ENCODE assay signal across 8 cellular contexts in genomic region chr22:41445171-41446056, GRCh38. TPM values are rescaled to one million over a fixed set of nuclear protein-coding genes. Genes with fewer than 3 reads are reported as not detected.
DNase-seq lines count a peak whose midpoint lies in the region; ATAC-seq, FAIRE-seq and TF ChIP-seq lines count a peak whose summit lies in the region.

No MANE protein-coding gene starts in this region.

- DNase-seq in AG04449 (ENCODE audit: low read depth, low spot score) (no peak), GM19239 (ENCODE audit: insufficient read length, low spot score) (no peak), RPMI8226 (peak; percentile 49), body of pancreas (peak in 3 of 4 donors; percentile 33 to 45 (median 35)), kidney epithelial cell (ENCODE audit: low read depth) (no peak), HPDE6-E6E7 (ENCODE audit: extremely low spot score) (no peak)
- no peak for DNase-seq in stimulated activated naive B cell treated with anti-CD40 and anti-IgM and Interleukin-4, amounts not matched to agents 10 μg/mL and 1 μg/mL and 100 μg/mL, for 72 hours

- no peaks in the 10 kb centered on the region for H3K27me3 Mint-ChIP-seq in stimulated activated naive B cell treated with anti-CD40 and anti-IgM and Interleukin-4, amounts not matched to agents 10 μg/mL and 1 μg/mL and 100 μg/mL, for 72 hours

- peak overlapping the region; percentile 86 for H3K4me3 ChIP-seq in AG04449 (ENCODE audit: low read depth, low read length)
- H3K4me3 ChIP-seq in body of pancreas = peak overlapping the region; percentile 80 to 97
- peak overlapping the region; percentile 81 for H3K4me3 ChIP-seq in kidney epithelial cell (ENCODE audit: low read depth, low read length)

- H3K36me3 ChIP-seq in body of pancreas (replicated peaks in 1 of 2; ENCODE audit: insufficient read depth in 1 of 2, low read depth in 2 of 2) (no peaks in the 10 kb centered on the region), kidney epithelial cell (ENCODE audit: control insufficient read depth, insufficient read depth, low read length) (no peaks in the 10 kb centered on the region)

- peaks cover 43% of the 10 kb centered on the region for H3K4me1 ChIP-seq in body of pancreas

- peak overlapping the region; percentile 99 to 100 (median 100) for H3K27ac ChIP-seq in body of pancreas

- CTCF ChIA-PET in AG04449 (lab: Yijun Ruan, JAX) = interaction anchor here (0.6 to 2.7 kb wide), 6 partner anchors 8 to 72 kb away, joined by 3 to 17 read pairs (median 6); no protein-coding TSS in a partner anchor

- TF ChIP-seq CTCF in AG04449 (IDR thresholded peaks at IDR 0.05; ENCODE audit: insufficient read depth, low read length, missing control alignments) (no peak), body of pancreas (IDR thresholded peaks at IDR 0.05) (no peak), kidney epithelial cell (IDR thresholded peaks at IDR 0.05; ENCODE audit: insufficient read depth, low read length, poor library complexity, severe bottlenecking) (no peak)

- peak overlapping the region; percentile 93 to 94 for H3K4me3 Mint-ChIP-seq in stimulated activated naive B cell treated with anti-CD40 and anti-IgM and Interleukin-4, amounts not matched to agents 10 μg/mL and 1 μg/mL and 100 μg/mL, for 72 hours

- intact Hi-C loops in body of pancreas (cut with DNase I) = no loop called here

- peak overlapping the region; percentile 98 for H3K27ac Mint-ChIP-seq in stimulated activated naive B cell treated with anti-CD40 and anti-IgM and Interleukin-4, amounts not matched to agents 10 μg/mL and 1 μg/mL and 100 μg/mL, for 72 hours

- ATAC-seq in body of pancreas (no peak), HG03097 (IDR thresholded peaks at IDR 0.05; ENCODE audit: low FRiP score, unreplicated experiment) (no peak)
- no peak for ATAC-seq in stimulated activated naive B cell treated with anti-CD40 and anti-IgM and Interleukin-4, amounts not matched to agents 10 μg/mL and 1 μg/mL and 100 μg/mL, for 72 hours (replicated peaks)

- FAIRE-seq in GM19239 (lab: Jason Lieb, UNC) = peak; percentile 83

- H3K27me3 ChIP-seq in body of pancreas (no peaks in the 10 kb centered on the region), kidney epithelial cell (ENCODE audit: control insufficient read depth, insufficient read depth, low read length) (no peaks in the 10 kb centered on the region)

- TF ChIP-seq POLR2A in body of pancreas (IDR thresholded peaks at IDR 0.05) = no peak

- H3K9me3 ChIP-seq in body of pancreas = no peaks in the 10 kb centered on the region

- H3K9me3 Mint-ChIP-seq in stimulated activated naive B cell treated with anti-CD40 and anti-IgM and Interleukin-4, amounts not matched to agents 10 μg/mL and 1 μg/mL and 100 μg/mL, for 72 hours = no peaks in the 10 kb centered on the region

- POLR2A ChIA-PET in AG04449 (lab: Yijun Ruan, JAX) = interaction anchor here (0.6 to 4.4 kb wide), 6 partner anchors 9 to 64 kb away, joined by 3 to 50 read pairs (median 13); partner anchors contain the start of genes ACO2, PHF5A and TEF

- H3K4me1 Mint-ChIP-seq in stimulated activated naive B cell treated with anti-CD40 and anti-IgM and Interleukin-4, amounts not matched to agents 10 μg/mL and 1 μg/mL and 100 μg/mL, for 72 hours = peaks cover 10 to 26% of the 10 kb centered on the region in 2 donors

- peaks cover 11 to 40% of the 10 kb centered on the region in 2 donors for H3K36me3 Mint-ChIP-seq in stimulated activated naive B cell treated with anti-CD40 and anti-IgM and Interleukin-4, amounts not matched to agents 10 μg/mL and 1 μg/mL and 100 μg/mL, for 72 hours

- WGBS in body of pancreas, 2 donors = 0 to 1% methylated on average over 20 of the region's 20 CpGs

RNA-seq across cellular contexts. Expression of gene TOB2, which starts 1.2 kb away (rescaled TPM):
- 10 to 100 TPM; 23.1 to 27.2 TPM for total RNA-seq in body of pancreas
- 31.2 and 36.1 TPM in 2 replicates for total RNA-seq in kidney epithelial cell

RNA-seq across cellular contexts. Expression of gene PHF5A, which starts 23.1 kb away (rescaled TPM):
- total RNA-seq in body of pancreas (10 to 100 TPM; 15.5 to 19.2 TPM), kidney epithelial cell (50.6 and 53.3 TPM in 2 replicates)

RNA-seq across cellular contexts. Expression of gene ACO2, which starts 23.5 kb away (rescaled TPM):
- total RNA-seq in body of pancreas (10 to 100 TPM; 32.7 to 75.5 TPM), kidney epithelial cell (103 and 110 TPM in 2 replicates)

Comparison
In these comparisons a context has a peak if more than half of its experiments do, and no peak if none do; other contexts are left out.
1. DNase-seq: peak in RPMI8226 (single experiment) and body of pancreas (3 of 4); none in AG04449 (single experiment), GM19239 (single experiment), kidney epithelial cell (single experiment), stimulated activated naive B cell treated with anti-CD40 and anti-IgM and Interleukin-4, amounts not matched to agents 10 μg/mL and 1 μg/mL and 100 μg/mL, for 72 hours (single experiment) and HPDE6-E6E7 (single experiment).
2. Peak in every context shown above with its lines, with median percentiles within 50 percentile points of each other: H3K4me3 ChIP-seq.